ENCODE assay signal across 8 cellular contexts in the genomic region with DNA sequence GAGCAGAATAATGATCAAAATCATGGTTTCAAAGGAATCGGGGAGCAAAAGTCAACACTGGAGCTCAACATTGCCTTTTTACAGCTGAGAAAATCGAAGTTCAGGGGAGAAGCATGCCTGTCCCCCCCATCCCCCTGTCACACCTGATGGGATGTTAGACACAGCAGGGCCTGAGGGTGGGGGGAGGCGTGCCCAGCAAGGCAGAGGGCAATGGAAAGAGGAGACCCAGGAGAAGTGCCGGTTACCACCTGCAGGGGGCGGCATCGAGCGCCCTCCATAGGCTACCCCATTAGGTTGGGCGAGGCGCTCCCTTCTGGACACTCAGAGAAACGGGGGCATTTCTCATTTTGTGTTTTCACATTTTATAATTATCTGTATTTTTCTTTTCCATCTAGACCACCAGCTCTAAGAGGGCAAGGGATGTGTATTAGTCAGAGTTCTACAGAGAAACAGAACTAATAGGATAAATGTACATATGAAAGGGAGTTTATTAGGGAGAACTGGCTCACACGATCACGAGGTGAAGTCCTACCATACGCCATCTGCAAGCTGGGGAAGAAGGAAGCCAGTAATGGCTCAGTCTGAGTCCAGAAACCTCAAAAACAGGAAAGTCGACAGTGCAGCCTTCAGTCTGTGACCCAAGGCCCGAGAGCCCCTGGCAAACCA.
A peak's percentile ranks its signal among the peaks of the same experiment; 100 is the strongest.
DNase-seq lines count a peak whose midpoint lies in the region; ATAC-seq lines count a peak whose summit lies in the region.

No MANE protein-coding gene starts in this region.

- DNase-seq in CMK (ENCODE audit: low read depth) (peak; percentile 60), NCI-H1694 (lab: John Stamatoyannopoulos, UW) (peak; percentile 79), glomerular visceral epithelial cell (ENCODE audit: extremely low spot score) (peak; percentile 0), NCI-H446 (lab: John Stamatoyannopoulos, UW) (no peak)
- peak; percentile 73 for DNase-seq in activated CD8-positive, alpha-beta memory T cell treated with anti-CD3 and anti-CD28 coated beads for 24 hours
- peak; percentile 36 to 55 for DNase-seq in stimulated activated CD8-positive, alpha-beta memory T cell treated with anti-CD3 and anti-CD28 coated beads, Interleukin-15, amount 100 ng/mL, for 48 hours (ENCODE audit: low read depth in 2 of 2)

- ATAC-seq in GM18519 (IDR thresholded peaks at IDR 0.05; ENCODE audit: low FRiP score, unreplicated experiment), result peak; percentile 99
- ATAC-seq in HG02884 (IDR thresholded peaks at IDR 0.05; ENCODE audit: unreplicated experiment), result peak; percentile 100

Comparison
In these comparisons a context has a peak if more than half of its experiments do, and no peak if none do; other contexts are left out.
1. DNase-seq: peak in CMK (single experiment), NCI-H1694 (single experiment), activated CD8-positive, alpha-beta memory T cell treated with anti-CD3 and anti-CD28 coated beads for 24 hours (single experiment), glomerular visceral epithelial cell (single experiment) and stimulated activated CD8-positive, alpha-beta memory T cell treated with anti-CD3 and anti-CD28 coated beads, Interleukin-15, amount 100 ng/mL, for 48 hours (2 of 2); none in NCI-H446 (0 of 2).